In genomic region chr12:7907009-7907408, GRCh38 we compare ENCODE assay signal across 8 cellular contexts. TPM values are rescaled to one million over a fixed set of nuclear protein-coding genes. Genes with fewer than 3 reads are reported as not detected.
DNase-seq lines count a peak whose midpoint lies in the region; ATAC-seq and TF ChIP-seq lines count a peak whose summit lies in the region.

No MANE protein-coding gene starts in this region.

- no peaks in the 10 kb centered on the region for H3K36me3 Mint-ChIP-seq in glutamatergic neuron (ENCODE audit: unreplicated experiment)

- H3K27me3 Mint-ChIP-seq in glutamatergic neuron (ENCODE audit: unreplicated experiment) = peaks cover 2% of the 10 kb centered on the region

- ATAC-seq in RWPE2 (ENCODE audit: low read depth) = peak; percentile 48; the same call in 2 of the 3 replicates

- no peaks in the 10 kb centered on the region for H3K9me3 Mint-ChIP-seq in glutamatergic neuron (ENCODE audit: unreplicated experiment)

- H3K4me1 ChIP-seq in RWPE2 (ENCODE audit: insufficient read depth, poor library complexity, severe bottlenecking) = no peaks in the 10 kb centered on the region

- no peak overlapping the region for H3K4me3 ChIP-seq in RWPE2 (ENCODE audit: severe bottlenecking)

- H3K36me3 ChIP-seq in RWPE2 (ENCODE audit: low read depth) = no peaks in the 10 kb centered on the region

- DNase-seq in AG20443 (ENCODE audit: low spot score) (peak; percentile 41), HCEC 1CT (peak; percentile 60), RWPE2 (ENCODE audit: low spot score) (no peak), glutamatergic neuron (peak; percentile 40), GM19240 (ENCODE audit: insufficient read length, low spot score) (no peak), SKM-1 (lab: John Stamatoyannopoulos, UW; ENCODE audit: unreplicated experiment) (no peak), middle frontal gyrus (ENCODE audit: extremely low spot score, low spot score) (no peak), NCI-H446 (lab: John Stamatoyannopoulos, UW) (no peak)

- peaks cover 2% of the 10 kb centered on the region for H3K4me1 Mint-ChIP-seq in glutamatergic neuron (ENCODE audit: low read depth, unreplicated experiment)

- no peaks in the 10 kb centered on the region for H3K9me3 ChIP-seq in RWPE2 (ENCODE audit: severe bottlenecking)

- no peak overlapping the region for H3K27ac Mint-ChIP-seq in glutamatergic neuron (ENCODE audit: unreplicated experiment)

- TF ChIP-seq CTCF in RWPE2 (IDR thresholded peaks at IDR 0.05; ENCODE audit: poor library complexity, severe bottlenecking) (peak; percentile 37), glutamatergic neuron (IDR thresholded peaks at IDR 0.05; ENCODE audit: partially characterized antibody, unreplicated experiment) (peak; percentile 17)

- no peak overlapping the region for H3K4me3 Mint-ChIP-seq in glutamatergic neuron (ENCODE audit: unreplicated experiment)

- H3K27me3 ChIP-seq in RWPE2 (ENCODE audit: insufficient read depth, poor library complexity, severe bottlenecking) = no peaks in the 10 kb centered on the region

- H3K27ac ChIP-seq in RWPE2 (ENCODE audit: poor library complexity, severe bottlenecking) = no peak overlapping the region

RNA-seq across cellular contexts. Expression of gene SLC2A3, which starts 29.0 kb away (rescaled TPM):
- total RNA-seq in glutamatergic neuron (ENCODE audit: unreplicated experiment) = 291 TPM

RNA-seq across cellular contexts. Expression of gene SLC2A14, which starts 34.3 kb away (rescaled TPM):
- 1.3 TPM for total RNA-seq in glutamatergic neuron (ENCODE audit: unreplicated experiment)

Comparison
In these comparisons a context has a peak if more than half of its experiments do, and no peak if none do; other contexts are left out.
1. DNase-seq: peak in AG20443 (single experiment), HCEC 1CT (single experiment) and glutamatergic neuron (single experiment); none in RWPE2 (single experiment), GM19240 (single experiment), SKM-1 (single experiment), middle frontal gyrus (single experiment) and NCI-H446 (0 of 2).